20 cellular contexts compared by ENCODE assay signal in the genomic region with DNA sequence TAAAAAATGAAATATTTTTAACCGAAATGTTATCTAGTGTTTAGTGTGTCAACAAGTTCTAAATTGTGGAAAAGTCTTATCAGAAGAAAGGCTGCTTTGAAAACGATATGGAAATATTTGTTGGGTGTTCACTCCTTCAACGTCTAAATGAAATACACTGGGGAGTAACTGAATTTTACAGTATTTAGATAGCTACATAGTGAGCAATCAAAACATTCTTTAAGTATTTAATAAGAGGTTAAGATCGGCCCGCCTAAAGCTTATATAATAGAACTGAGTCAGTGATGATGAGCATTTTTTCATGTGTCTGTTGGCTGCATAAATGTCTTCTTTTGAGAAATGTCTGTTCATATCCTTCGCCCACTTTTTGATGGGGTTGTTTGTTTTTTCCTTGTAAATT.
DNase-seq lines count a peak whose midpoint lies in the region; ATAC-seq, FAIRE-seq and TF ChIP-seq lines count a peak whose summit lies in the region.
"Had no signal": no experiment of that assay in that cellular context is flagged by ENCODE, and none has a peak within 500 bp of the region (broad histone marks: within the 10 kb centered on the region; RNA-seq: fewer than 3 reads in every experiment).

No MANE protein-coding gene starts in this region.

- peaks cover 3% of the 10 kb centered on the region for H3K36me3 Mint-ChIP-seq in progenitor cell of endocrine pancreas (ENCODE audit: insufficient read depth)

- H3K27me3 ChIP-seq in PC-3 (ENCODE audit: low read length) (no peaks in the 10 kb centered on the region), small intestine (ENCODE audit: control insufficient read depth in 2 of 2, insufficient read depth in 2 of 2, low read length in 2 of 2) (no peaks in the 10 kb centered on the region)

- H3K4me3 ChIP-seq in AG10803 (ENCODE audit: low read length): no peak overlapping the region
- H3K4me3 ChIP-seq in PC-3 (ENCODE audit: low read length): peak overlapping the region; percentile 33
- no peak overlapping the region for H3K4me3 ChIP-seq in epithelial cell of esophagus (ENCODE audit: low read length)
- no peak overlapping the region for H3K4me3 ChIP-seq in small intestine (ENCODE audit: low read depth in 1 of 2, low read length in 2 of 2)
- H3K4me3 ChIP-seq: mucosa of descending colon had no signal

- H2AFZ ChIP-seq in PC-3 (ENCODE audit: low read length): peak overlapping the region; percentile 36

- H3K4me2 ChIP-seq in PC-3 (ENCODE audit: low read length): peak overlapping the region; percentile 72

- no peaks in the 10 kb centered on the region for H3K9me2 ChIP-seq in PC-3 (replicated peaks; ENCODE audit: low read length)

- H3K4me1 ChIP-seq in PC-3 (ENCODE audit: insufficient read depth, low read length) (peaks cover 9% of the 10 kb centered on the region), small intestine (ENCODE audit: control insufficient read depth in 2 of 2, insufficient read depth in 1 of 2, low read depth in 1 of 2, low read length in 1 of 2) (no peaks in the 10 kb centered on the region)

- 70 to 83% (median 73%) methylated on average over 6 of the region's 6 CpGs for WGBS in small intestine, 3 donors

- H3K36me3 ChIP-seq in PC-3 (ENCODE audit: low read depth, low read length): no peaks in the 10 kb centered on the region
- H3K36me3 ChIP-seq in small intestine (ENCODE audit: control insufficient read depth in 2 of 2, insufficient read depth in 2 of 2, low read length in 2 of 2): no peaks in the 10 kb centered on the region

- intact Hi-C loops in PC-3 (cut with micrococcal nuclease): loop anchor here (1.0 to 5.0 kb wide), 3 partner anchors 46 to 198 kb away; no protein-coding TSS in a partner anchor

- DNase-seq in AG10803 (ENCODE audit: low read depth) (peak; percentile 15), PC-3 (peak; percentile 82), epithelial cell of esophagus (ENCODE audit: low read depth) (peak; percentile 56), progenitor cell of endocrine pancreas (ENCODE audit: low spot score, unreplicated experiment) (no peak), DMS114 treated with DMSO at 0.1 percent for 48 hours (lab: John Stamatoyannopoulos, UW; ENCODE audit: unreplicated experiment) (no peak), small intestine (no peak), HK-2 (ENCODE audit: unreplicated experiment) (no peak), NAMALWA (ENCODE audit: low spot score) (no peak)
- DNase-seq: activated T-cell treated with anti-CD3 and anti-CD28 coated beads, Interleukin-2, amount 50 U/mL, for 4 hours; hippocampal formation; left cardiac atrium; mucosa of descending colon; NCI-H146; NCI-H345; NK-92 treated with Interleukin-12 subunit alpha and Interleukin-12 subunit beta, amount 100 ng/mL, for 24 hours; occipital lobe; SIG-M5; stimulated activated naive CD8-positive, alpha-beta T cell treated with anti-CD3 and anti-CD28 coated beads, Interleukin-15, Interleukin-2, amounts not matched to agents 100 U/mL and 50 U/mL, for 24 hours had no signal

- H3K27ac Mint-ChIP-seq in progenitor cell of endocrine pancreas: peak overlapping the region; percentile 41
- H3K27ac Mint-ChIP-seq: B cell had no signal

- no peaks in the 10 kb centered on the region for H3K27me3 Mint-ChIP-seq in progenitor cell of endocrine pancreas
- H3K27me3 Mint-ChIP-seq: B cell had no signal

- H3K9me3 Mint-ChIP-seq in progenitor cell of endocrine pancreas (ENCODE audit: low read depth): peaks cover 9% of the 10 kb centered on the region

- H3K27ac ChIP-seq in PC-3 (ENCODE audit: low read length) (peak overlapping the region; percentile 21), small intestine (ENCODE audit: low read depth in 1 of 2, low read length in 1 of 2) (no peak overlapping the region)
- H3K27ac ChIP-seq: epithelial cell of prostate had no signal

- H3K9ac ChIP-seq in PC-3 (ENCODE audit: low read length): peak overlapping the region; percentile 10; the same call in 1 of the 2 replicates

- H3K4me3 Mint-ChIP-seq in progenitor cell of endocrine pancreas (ENCODE audit: low read depth): no peak overlapping the region
- H3K4me3 Mint-ChIP-seq: activated T-cell treated with anti-CD3 and anti-CD28 coated beads, Interleukin-2, amount 50 U/mL, for 4 hours; B cell had no signal

- no peaks in the 10 kb centered on the region for H3K9me3 ChIP-seq in PC-3 (ENCODE audit: low read length)
- no peaks in the 10 kb centered on the region for H3K9me3 ChIP-seq in small intestine (ENCODE audit: control insufficient read depth, low read depth)
- H3K9me3 ChIP-seq: mucosa of descending colon had no signal

- no peaks in the 10 kb centered on the region for H3F3A ChIP-seq in PC-3 (ENCODE audit: low read length, unreplicated experiment)

- peak; percentile 100 for ATAC-seq in PC-3
- ATAC-seq: activated T-cell treated with anti-CD3 and anti-CD28 coated beads, Interleukin-2, amount 50 U/mL, for 4 hours; mucosa of descending colon; stimulated activated naive CD8-positive, alpha-beta T cell treated with anti-CD3 and anti-CD28 coated beads, Interleukin-15, Interleukin-2, amounts not matched to agents 100 U/mL and 50 U/mL, for 24 hours had no signal

- peaks cover 21% of the 10 kb centered on the region for H3K4me1 Mint-ChIP-seq in progenitor cell of endocrine pancreas (ENCODE audit: low read depth)

- no peaks in the 10 kb centered on the region for H4K20me1 ChIP-seq in PC-3 (ENCODE audit: low read length)

- BruUV-seq in PC-3 (replicated peaks; lab: Mats Ljungman, UMichigan): no TSS peak

- H3K79me2 ChIP-seq in PC-3 (ENCODE audit: low read length): no peaks in the 10 kb centered on the region

- POLR2A ChIA-PET in PC-3 (lab: Charles Lee; ENCODE audit: unreplicated experiment): interaction anchor here (0.5 to 0.8 kb wide), 5 partner anchors 76 to 1903 kb away, joined by 4 to 10 read pairs (median 5); no protein-coding TSS in a partner anchor

- no peak for FAIRE-seq in small intestine (lab: Jason Lieb, UNC)

- no peak for TF ChIP-seq CTCF in AG10803 (conservative IDR thresholded peaks at IDR 0.05; ENCODE audit: low read length)
- no peak for TF ChIP-seq CTCF in PC-3 (conservative IDR thresholded peaks at IDR 0.05; ENCODE audit: low read depth, low read length)
- no peak for TF ChIP-seq CTCF in epithelial cell of esophagus (IDR thresholded peaks at IDR 0.05; ENCODE audit: insufficient read depth, low read depth, low read length, missing control alignments)
- TF ChIP-seq CTCF in progenitor cell of endocrine pancreas (IDR thresholded peaks at IDR 0.05; ENCODE audit: unreplicated experiment): no peak

- CTCF ChIA-PET in PC-3 (lab: Charles Lee): interaction anchor here (0.6 kb wide), 1 partner anchor 741 kb away, joined by 3 read pairs; no protein-coding TSS in a partner anchor

Comparison
In these comparisons a context has a peak if more than half of its experiments do, and no peak if none do; other contexts are left out.
1. DNase-seq: peak in AG10803 (single experiment), PC-3 (single experiment) and epithelial cell of esophagus (single experiment); none in progenitor cell of endocrine pancreas (single experiment), DMS114 treated with DMSO at 0.1 percent for 48 hours (single experiment), small intestine (single experiment), HK-2 (single experiment) and NAMALWA (single experiment).